Comparison of ENCODE assay signal across 1 cellular context in genomic region chr19:40813182-40813581, GRCh38.
TF ChIP-seq lines count a peak whose summit lies in the region.

No MANE protein-coding gene starts in this region.

TF ChIP-seq in IMR-90, 13 proteins besides CTCF, POLR2A, EP300 and RAD21 (continued from another document):
- TF ChIP-seq RFX5 (IDR thresholded peaks at IDR 0.05; ENCODE audit: low read depth, low read length) (no peak), USF2 (IDR thresholded peaks at IDR 0.05; ENCODE audit: low read depth, low read length) (no peak), ELK1 (IDR thresholded peaks at IDR 0.05; ENCODE audit: borderline replicate concordance, low read depth, low read length) (no peak), BHLHE40 (IDR thresholded peaks at IDR 0.05; ENCODE audit: low read depth, low read length) (no peak), SMC3 (IDR thresholded peaks at IDR 0.05; ENCODE audit: low read depth, low read length) (no peak), FOS (IDR thresholded peaks at IDR 0.05; ENCODE audit: low read depth, low read length) (no peak), CEBPB (IDR thresholded peaks at IDR 0.05; ENCODE audit: low read depth, low read length) (no peak), MAFK (IDR thresholded peaks at IDR 0.05; ENCODE audit: low read depth, low read length) (no peak), NFE2L2 (IDR thresholded peaks at IDR 0.05; ENCODE audit: low read depth, low read length) (no peak)
